ENCODE assay signal across 21 cellular contexts in genomic region chr1:84584126-84584525, GRCh38. TPM values are rescaled to one million over a fixed set of nuclear protein-coding genes. Genes with fewer than 3 reads are reported as not detected.
A peak's percentile ranks its signal among the peaks of the same experiment; 100 is the strongest.
DNase-seq lines count a peak whose midpoint lies in the region; ATAC-seq and TF ChIP-seq lines count a peak whose summit lies in the region.
"Had no signal": no experiment of that assay in that cellular context is flagged by ENCODE, and none has a peak within 500 bp of the region (broad histone marks: within the 10 kb centered on the region; RNA-seq: fewer than 3 reads in every experiment).

No MANE protein-coding gene starts in this region.

- peaks cover 21% of the 10 kb centered on the region for H3K4me1 Mint-ChIP-seq in neural progenitor cell
- H3K4me1 Mint-ChIP-seq: immature natural killer cell had no signal

- peaks cover 1% of the 10 kb centered on the region for H3K9me3 Mint-ChIP-seq in neural progenitor cell
- H3K9me3 Mint-ChIP-seq: immature natural killer cell, T-cell had no signal

- H3K4me1 ChIP-seq in neural progenitor cell = peaks cover 19% of the 10 kb centered on the region
- H3K4me1 ChIP-seq in PC-3 (ENCODE audit: insufficient read depth, low read length) = no peaks in the 10 kb centered on the region
- H3K4me1 ChIP-seq: left lung had no signal

- H3K27ac Mint-ChIP-seq in neural progenitor cell = peak overlapping the region; percentile 70
- H3K27ac Mint-ChIP-seq: activated naive CD8-positive, alpha-beta T cell treated with anti-CD3 and anti-CD28 coated beads, Interleukin-2, amount 10 ng/mL, durations not matched to agents 7 days and 5 days; activated T-helper 2 cell treated with anti-CD3 and anti-CD28 coated beads, Interferon-gamma antibody, Interleukin-2, Interleukin-4, amounts not matched to agents 10 μg/mL and 5 μg/mL and 100 μg/mL, durations not matched to agents 14 hours and 24 hours and 36 hours; T-cell had no signal

- H3K9me2 ChIP-seq in PC-3 (replicated peaks; ENCODE audit: low read length) = no peaks in the 10 kb centered on the region

- no peaks in the 10 kb centered on the region for H3K79me2 ChIP-seq in neural progenitor cell (ENCODE audit: low read depth)
- no peaks in the 10 kb centered on the region for H3K79me2 ChIP-seq in PC-3 (ENCODE audit: low read length)

- H3K36me3 Mint-ChIP-seq in neural progenitor cell = no peaks in the 10 kb centered on the region
- H3K36me3 Mint-ChIP-seq: immature natural killer cell, T-cell had no signal

- H3K27me3 Mint-ChIP-seq in neural progenitor cell (ENCODE audit: insufficient read depth, low read depth) = peaks cover 7% of the 10 kb centered on the region
- H3K27me3 Mint-ChIP-seq: activated naive CD8-positive, alpha-beta T cell treated with anti-CD3 and anti-CD28 coated beads, Interleukin-2, amount 10 ng/mL, durations not matched to agents 7 days and 5 days had no signal

- intact Hi-C loops in PC-3 (cut with micrococcal nuclease) = no loop called here

- H3K4me2 ChIP-seq in neural progenitor cell = peak overlapping the region; percentile 66
- H3K4me2 ChIP-seq in PC-3 (ENCODE audit: low read length) = no peak overlapping the region

- no peak overlapping the region for H2AFZ ChIP-seq in neural progenitor cell (replicated peaks)
- no peak overlapping the region for H2AFZ ChIP-seq in PC-3 (ENCODE audit: low read length)

- no peak overlapping the region for H3K9ac ChIP-seq in neural progenitor cell
- no peak overlapping the region for H3K9ac ChIP-seq in PC-3 (ENCODE audit: low read length)

- H3F3A ChIP-seq in neural progenitor cell (ENCODE audit: low read depth) = peaks cover 19% of the 10 kb centered on the region
- H3F3A ChIP-seq in PC-3 (ENCODE audit: low read length, unreplicated experiment) = no peaks in the 10 kb centered on the region

- H3K27me3 ChIP-seq in WERI-Rb-1 (ENCODE audit: insufficient read depth, low read depth, severe bottlenecking) = no peaks in the 10 kb centered on the region
- H3K27me3 ChIP-seq in neural progenitor cell = no peaks in the 10 kb centered on the region
- H3K27me3 ChIP-seq in PC-3 (ENCODE audit: low read length) = no peaks in the 10 kb centered on the region
- H3K27me3 ChIP-seq: brain microvascular endothelial cell, left lung had no signal

- no peak for DNase-seq in WERI-Rb-1
- DNase-seq in neural progenitor cell (ENCODE audit: low spot score) = no peak
- DNase-seq in PC-3 = no peak
- no peak for DNase-seq in middle frontal gyrus (ENCODE audit: extremely low spot score, low spot score)
- DNase-seq in activated CD4-positive, alpha-beta T cell treated with anti-CD3 and anti-CD28 coated beads, Interleukin-2, amount 50 U/mL, for 4 hours = no peak
- DNase-seq in SW 1271 (lab: John Stamatoyannopoulos, UW) = no peak
- DNase-seq: activated CD4-positive, alpha-beta T cell treated with anti-CD3 and anti-CD28 coated beads for 48 hours; activated CD8-positive, alpha-beta memory T cell treated with anti-CD3 and anti-CD28 coated beads, Interleukin-2, amount 50 U/mL, for 4 hours; activated naive CD8-positive, alpha-beta T cell treated with anti-CD3 and anti-CD28 coated beads, Interleukin-2, amount 10 ng/mL, durations not matched to agents 7 days and 5 days; brain microvascular endothelial cell; DMS79 treated with DMSO at 0.1 percent for 48 hours; immature natural killer cell; left lung; NCI-H1105; NCI-H2081; stimulated activated CD8-positive, alpha-beta memory T cell treated with anti-CD3 and anti-CD28 coated beads, Interleukin-4, amount 100 ng/mL, for 48 hours; T-cell had no signal

- H3K4me3 ChIP-seq in WERI-Rb-1 (ENCODE audit: low read depth, low read length) (peak overlapping the region; percentile 48), neural progenitor cell (no peak overlapping the region), PC-3 (ENCODE audit: low read length) (no peak overlapping the region)
- H3K4me3 ChIP-seq: coronary artery, left lung had no signal

- no peak for TF ChIP-seq CTCF in WERI-Rb-1 (IDR thresholded peaks at IDR 0.05; ENCODE audit: low read depth, low read length)
- TF ChIP-seq CTCF in neural progenitor cell (IDR thresholded peaks at IDR 0.05) = no peak
- TF ChIP-seq CTCF in PC-3 (conservative IDR thresholded peaks at IDR 0.05; ENCODE audit: low read depth, low read length) = no peak

- no peak overlapping the region for H3K4me3 Mint-ChIP-seq in neural progenitor cell
- H3K4me3 Mint-ChIP-seq: activated naive CD8-positive, alpha-beta T cell treated with anti-CD3 and anti-CD28 coated beads, Interleukin-2, amount 10 ng/mL, durations not matched to agents 7 days and 5 days; immature natural killer cell; T-cell had no signal

- H3K27ac ChIP-seq in WERI-Rb-1 (peak overlapping the region; percentile 94), neural progenitor cell (no peak overlapping the region), PC-3 (ENCODE audit: low read length) (no peak overlapping the region)
- H3K27ac ChIP-seq: brain microvascular endothelial cell, coronary artery, left lung had no signal

- BruUV-seq in PC-3 (replicated peaks; lab: Mats Ljungman, UMichigan) = no TSS peak

- POLR2A ChIA-PET in PC-3 (lab: Charles Lee; ENCODE audit: unreplicated experiment) = no interaction called here

- H4K20me1 ChIP-seq in neural progenitor cell (ENCODE audit: low read depth) (no peaks in the 10 kb centered on the region), PC-3 (ENCODE audit: low read length) (no peaks in the 10 kb centered on the region)

- no peaks in the 10 kb centered on the region; the same call in 1 of the 2 replicates for H3K36me3 ChIP-seq in WERI-Rb-1
- no peaks in the 10 kb centered on the region for H3K36me3 ChIP-seq in neural progenitor cell
- H3K36me3 ChIP-seq in PC-3 (ENCODE audit: low read depth, low read length) = no peaks in the 10 kb centered on the region
- H3K36me3 ChIP-seq: brain microvascular endothelial cell, left lung had no signal

- ATAC-seq in GM19395 (IDR thresholded peaks at IDR 0.05; ENCODE audit: unreplicated experiment) = peak; percentile 64
- peak; percentile 55 for ATAC-seq in HG02642 (IDR thresholded peaks at IDR 0.05; ENCODE audit: poor library complexity, unreplicated experiment)
- no peak for ATAC-seq in PC-3
- ATAC-seq: left lung, T-cell had no signal

- H3K9me3 ChIP-seq in WERI-Rb-1 (ENCODE audit: severe bottlenecking) = no peaks in the 10 kb centered on the region
- H3K9me3 ChIP-seq in neural progenitor cell (ENCODE audit: low read depth) = no peaks in the 10 kb centered on the region
- H3K9me3 ChIP-seq in PC-3 (ENCODE audit: low read length) = no peaks in the 10 kb centered on the region
- H3K9me3 ChIP-seq: left lung had no signal

- CTCF ChIA-PET in PC-3 (lab: Charles Lee) = no interaction called here

RNA-seq across cellular contexts. Expression of gene CTBS, which starts 9.9 kb away (rescaled TPM):
- total RNA-seq in neural progenitor cell (ENCODE audit: low replicate concordance) = 7.2 and 11.5 TPM in 2 replicates
- 3.7 and 5.9 TPM in 2 replicates for total RNA-seq in PC-3 (2014; rRNA removed)
